Comparison of ENCODE assay signal across 28 cellular contexts in the genomic region with DNA sequence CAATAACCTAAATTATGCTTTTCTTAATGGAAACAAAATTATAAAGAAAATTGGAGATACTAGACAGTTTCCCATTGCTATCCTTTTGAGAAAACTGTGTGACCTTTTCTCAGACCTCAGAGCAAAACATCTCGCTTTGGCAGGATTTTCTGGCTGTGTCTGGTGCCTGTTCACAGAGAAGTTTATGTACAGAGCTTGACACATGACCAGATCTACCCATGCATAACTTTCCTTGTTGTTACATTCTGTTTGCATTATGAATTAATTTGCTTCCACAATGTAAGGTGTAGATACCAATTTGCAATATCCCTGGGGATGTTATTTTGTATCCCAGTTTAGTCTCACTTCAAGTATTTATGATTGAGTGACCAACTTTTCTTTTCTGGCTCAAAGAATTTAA.
"Had no signal": no experiment of that assay in that cellular context is flagged by ENCODE, and none has a peak within 500 bp of the region (broad histone marks: within the 10 kb centered on the region; RNA-seq: fewer than 3 reads in every experiment).

No MANE protein-coding gene starts in this region.

- H3K4me1 ChIP-seq: foreskin keratinocyte, heart left ventricle, left ventricle myocardium inferior, lower lobe of right lung, parathyroid adenoma, vagina had no signal

- H3K27me3 Mint-ChIP-seq: naive B cell; natural killer cell treated with Interleukin-12 subunit alpha and Interleukin-12 subunit beta and Interleukin-15 and Interleukin-18, amount 100 ng/mL, for 72 hours; progenitor cell of endocrine pancreas had no signal

- H3K4me2 ChIP-seq: hepatocyte, neural progenitor cell had no signal

- H3K27ac Mint-ChIP-seq: naive B cell; natural killer cell treated with Interleukin-12 subunit alpha and Interleukin-12 subunit beta and Interleukin-15 and Interleukin-18, amount 100 ng/mL, for 72 hours; neural progenitor cell; progenitor cell of endocrine pancreas; stimulated activated effector memory CD8-positive, alpha-beta T cell treated with anti-CD3 and anti-CD28 coated beads, Interleukin-12 subunit alpha, Interleukin-12 subunit beta, amount 100 ng/mL, for 72 hours had no signal

- DNase-seq: dorsolateral prefrontal cortex; effector CD4-positive, alpha-beta T cell; foreskin keratinocyte; heart left ventricle; left cardiac atrium; left ventricle myocardium inferior; lower lobe of right lung; mucosa of descending colon; naive B cell; right cardiac atrium; sigmoid colon; stimulated activated CD4-positive, alpha-beta T cell treated with anti-CD3 and anti-CD28 coated beads, Interleukin-2, amount 100 ng/mL, for 24 hours; stimulated activated CD4-positive, alpha-beta T cell treated with anti-CD3 and anti-CD28 coated beads, Interleukin-4, amount 100 ng/mL, for 24 hours; stimulated activated naive CD4-positive, alpha-beta T cell treated with Interleukin-2 at 50 U/mL for 16 hours; stomach; thyroid gland; trophoblast cell had no signal

- H3K9ac ChIP-seq: neural progenitor cell, parathyroid adenoma had no signal

- H3K27me3 ChIP-seq: foreskin keratinocyte, gastroesophageal sphincter, heart left ventricle, hepatocyte, neural progenitor cell, sigmoid colon, stomach, thyroid gland, vagina had no signal

- H3K79me2 ChIP-seq: hepatocyte, parathyroid adenoma had no signal

- H3K4me3 ChIP-seq: dorsolateral prefrontal cortex, gastroesophageal sphincter, heart left ventricle, hepatocyte, left ventricle myocardium inferior, lower lobe of right lung, mucosa of descending colon, neural progenitor cell, sigmoid colon, stomach, thyroid gland, vagina had no signal

- H2AFZ ChIP-seq: hepatocyte, neural progenitor cell, parathyroid adenoma had no signal

- H3K4me1 Mint-ChIP-seq: naive B cell; stimulated activated effector memory CD8-positive, alpha-beta T cell treated with anti-CD3 and anti-CD28 coated beads, Interleukin-12 subunit alpha, Interleukin-12 subunit beta, amount 100 ng/mL, for 72 hours had no signal

- H3K9me3 ChIP-seq: gastroesophageal sphincter, heart left ventricle, lower lobe of right lung, mucosa of descending colon, sigmoid colon, thyroid gland, vagina had no signal

- H3K9me3 Mint-ChIP-seq: neural progenitor cell; stimulated activated effector memory CD8-positive, alpha-beta T cell treated with anti-CD3 and anti-CD28 coated beads, Interleukin-12 subunit alpha, Interleukin-12 subunit beta, amount 100 ng/mL, for 72 hours had no signal

- FAIRE-seq: colon had no signal

- H3K27ac ChIP-seq: dorsolateral prefrontal cortex, epithelial cell of prostate, foreskin keratinocyte, gastroesophageal sphincter, heart left ventricle, hepatocyte, left ventricle myocardium inferior, lower lobe of right lung, neural progenitor cell, parathyroid adenoma, stomach, thyroid gland, vagina had no signal

- H3K4me3 Mint-ChIP-seq: naive B cell; natural killer cell treated with Interleukin-12 subunit alpha and Interleukin-12 subunit beta and Interleukin-15 and Interleukin-18, amount 100 ng/mL, for 72 hours; neural progenitor cell; stimulated activated effector memory CD8-positive, alpha-beta T cell treated with anti-CD3 and anti-CD28 coated beads, Interleukin-12 subunit alpha, Interleukin-12 subunit beta, amount 100 ng/mL, for 72 hours had no signal

- ATAC-seq: esophagus mucosa; foreskin keratinocyte; gastroesophageal sphincter; heart left ventricle; left cardiac atrium; lower lobe of right lung; mucosa of descending colon; natural killer cell treated with Interleukin-12 subunit alpha and Interleukin-12 subunit beta and Interleukin-15 and Interleukin-18, amount 100 ng/mL, for 72 hours; right cardiac atrium; stimulated activated effector memory CD8-positive, alpha-beta T cell treated with anti-CD3 and anti-CD28 coated beads, Interleukin-12 subunit alpha, Interleukin-12 subunit beta, amount 100 ng/mL, for 72 hours had no signal

- H3K36me3 ChIP-seq: gastroesophageal sphincter, heart left ventricle, left ventricle myocardium inferior, lower lobe of right lung, neural progenitor cell, sigmoid colon, stomach, thyroid gland, vagina had no signal

- H3K36me3 Mint-ChIP-seq: naive B cell; natural killer cell treated with Interleukin-12 subunit alpha and Interleukin-12 subunit beta and Interleukin-15 and Interleukin-18, amount 100 ng/mL, for 72 hours; neural progenitor cell; stimulated activated effector memory CD8-positive, alpha-beta T cell treated with anti-CD3 and anti-CD28 coated beads, Interleukin-12 subunit alpha, Interleukin-12 subunit beta, amount 100 ng/mL, for 72 hours had no signal
